Comparison of ENCODE assay signal across 11 cellular contexts in the genomic region with DNA sequence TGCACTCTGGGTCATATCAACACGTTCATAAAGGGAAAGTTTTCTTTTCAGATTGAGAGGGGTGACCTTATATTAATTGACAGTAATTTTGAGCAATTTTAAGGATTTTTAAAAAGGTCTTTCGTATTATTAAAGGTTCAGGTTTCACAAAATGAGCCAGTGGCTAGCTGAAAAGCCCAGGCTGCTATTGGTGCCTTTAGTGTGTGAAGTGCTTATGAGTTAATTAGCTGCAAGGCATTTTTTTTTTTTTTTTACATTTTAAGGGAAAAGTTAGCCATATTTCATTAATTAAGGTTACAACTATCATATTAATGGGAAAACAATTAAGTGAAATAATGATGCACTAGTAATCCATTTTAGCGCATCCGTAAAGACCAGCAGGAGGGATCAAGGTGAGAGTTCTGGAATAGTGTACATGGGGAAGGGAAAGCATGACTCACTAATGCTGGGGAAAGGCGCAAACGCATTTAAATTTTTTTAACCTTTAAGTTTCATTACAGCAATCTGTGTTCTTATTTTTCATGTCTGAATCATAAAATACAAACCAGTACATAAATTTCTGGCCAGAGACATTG.
A peak's percentile ranks its signal among the peaks of the same experiment; 100 is the strongest.
DNase-seq lines count a peak whose midpoint lies in the region; ATAC-seq and TF ChIP-seq lines count a peak whose summit lies in the region.
"Had no signal": no experiment of that assay in that cellular context is flagged by ENCODE, and none has a peak within 500 bp of the region (broad histone marks: within the 10 kb centered on the region; RNA-seq: fewer than 3 reads in every experiment).

No MANE protein-coding gene starts in this region.

- TF ChIP-seq CTCF in GM23338 (conservative IDR thresholded peaks at IDR 0.05; ENCODE audit: low read depth in 2 of 2), result no peak

- peak overlapping the region; percentile 70 for H3K27ac Mint-ChIP-seq in GM23338

- H3K4me1 ChIP-seq in GM23338 (ENCODE audit: insufficient read depth), result peaks cover 44% of the 10 kb centered on the region

- no peak overlapping the region for H3K4me3 ChIP-seq in GM23338
- H3K4me3 ChIP-seq: MG63 had no signal

- DNase-seq in GM23338 (ENCODE audit: low spot score) (no peak), iris pigment epithelial cell (ENCODE audit: low read depth) (peak; percentile 6), glomerular visceral epithelial cell (ENCODE audit: extremely low spot score) (no peak), activated gamma-delta T cell treated with Interleukin-2 at 50 U/mL for 16 hours (no peak)
- no peak for DNase-seq in activated CD4-positive, alpha-beta T cell treated with anti-CD3 and anti-CD28 coated beads, Interleukin-2, amount 50 U/mL, for 48 hours
- DNase-seq: cerebellar nuclear complex, MG63 had no signal

- no peaks in the 10 kb centered on the region for H3K36me3 ChIP-seq in GM23338 (ENCODE audit: insufficient read depth)
- H3K36me3 ChIP-seq: MG63 had no signal

- H3K27me3 ChIP-seq in GM23338 (ENCODE audit: insufficient read depth), result no peaks in the 10 kb centered on the region
- H3K27me3 ChIP-seq: MG63 had no signal

- no peak overlapping the region for H3K4me3 Mint-ChIP-seq in GM23338

- no peak overlapping the region for H2AFZ ChIP-seq in GM23338

- peak; percentile 25 for ATAC-seq in GM18858 (IDR thresholded peaks at IDR 0.05; ENCODE audit: unreplicated experiment)
- ATAC-seq in GM23338, result no peak
- ATAC-seq in HG03571 (IDR thresholded peaks at IDR 0.05; ENCODE audit: unreplicated experiment), result peak; percentile 13
- no peak for ATAC-seq in activated CD4-positive, CD25-positive, alpha-beta regulatory T cell treated with anti-CD3 and anti-CD28 coated beads, Interleukin-2, amount 50 U/mL, for 24 hours

- no peak overlapping the region for H3K27ac ChIP-seq in GM23338 (ENCODE audit: low read depth)
- H3K27ac ChIP-seq: VCaP had no signal

- H4K20me1 ChIP-seq in GM23338 (replicated peaks; ENCODE audit: insufficient read depth), result no peaks in the 10 kb centered on the region

- H3K4me1 Mint-ChIP-seq in GM23338, result peaks cover 52% of the 10 kb centered on the region

- H3K4me2 ChIP-seq in GM23338, result no peak overlapping the region

- no peaks in the 10 kb centered on the region for H3K9me3 Mint-ChIP-seq in GM23338

- H3K36me3 Mint-ChIP-seq in GM23338 (ENCODE audit: low read depth), result no peaks in the 10 kb centered on the region

- H3K27me3 Mint-ChIP-seq in GM23338 (ENCODE audit: insufficient read depth, low read depth, poor library complexity), result peaks cover 2% of the 10 kb centered on the region

- H3K79me2 ChIP-seq in GM23338 (replicated peaks; ENCODE audit: insufficient read depth), result no peaks in the 10 kb centered on the region

- no peaks in the 10 kb centered on the region for H3F3A ChIP-seq in GM23338 (replicated peaks; ENCODE audit: low read depth)

- H3K9me2 ChIP-seq in GM23338 (ENCODE audit: insufficient read depth), result no peaks in the 10 kb centered on the region

TF ChIP-seq in GM23338, 12 proteins besides CTCF, POLR2A, EP300 and RAD21:
- TF ChIP-seq POLR2AphosphoS5 (IDR thresholded peaks at IDR 0.05; ENCODE audit: low read depth), result no peak
- no peak for TF ChIP-seq ZNF331 (CRISPR knock-in tag; IDR thresholded peaks at IDR 0.05; ENCODE audit: low read depth)

Comparison
In these comparisons a context has a peak if more than half of its experiments do, and no peak if none do; other contexts are left out.
1. ATAC-seq: peak in GM18858 (single experiment) and HG03571 (single experiment); none in GM23338 (single experiment) and activated CD4-positive, CD25-positive, alpha-beta regulatory T cell treated with anti-CD3 and anti-CD28 coated beads, Interleukin-2, amount 50 U/mL, for 24 hours (0 of 2).